22 cellular contexts compared by ENCODE assay signal in the genomic region with DNA sequence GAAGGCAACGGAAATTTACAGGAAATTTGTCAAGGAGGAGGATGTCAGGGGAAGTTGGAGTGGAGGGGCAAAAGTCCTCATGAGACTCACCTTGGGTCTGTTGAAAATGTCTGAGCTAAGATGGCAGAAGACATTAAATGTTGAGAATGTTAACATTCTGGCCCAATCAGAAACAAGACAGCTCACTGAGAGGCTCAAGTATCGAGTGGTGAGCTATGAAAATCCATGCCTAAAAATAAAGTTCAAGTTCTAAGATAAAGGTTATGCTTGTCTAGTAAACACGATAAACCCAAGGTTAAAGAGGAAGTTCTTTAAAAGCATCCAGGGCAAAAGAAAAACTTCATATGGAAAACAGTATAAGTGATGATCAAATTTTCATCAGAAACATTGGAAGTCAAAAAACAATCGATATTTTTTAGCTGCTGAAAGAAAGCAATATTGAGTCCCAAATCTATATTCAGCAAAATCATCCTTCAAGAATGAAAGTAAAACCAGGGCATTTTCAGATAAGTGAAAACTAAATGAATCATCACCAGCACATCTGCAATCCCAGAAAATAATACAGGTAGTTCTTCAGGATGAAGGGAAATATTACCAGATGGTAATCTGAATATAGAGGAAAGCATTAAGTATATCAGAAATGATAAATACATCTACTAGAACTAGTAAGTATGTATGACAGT.
"Had no signal": no experiment of that assay in that cellular context is flagged by ENCODE, and none has a peak within 500 bp of the region (broad histone marks: within the 10 kb centered on the region; RNA-seq: fewer than 3 reads in every experiment).

No MANE protein-coding gene starts in this region.

- H3K4me1 Mint-ChIP-seq: nephron had no signal

- ATAC-seq: activated naive CD4-positive, alpha-beta T cell treated with anti-CD3 and anti-CD28 coated beads, Interleukin-2, amount 50 U/mL, for 72 hours; activated T-cell treated with anti-CD3 and anti-CD28 coated beads, Interleukin-2, amount 50 U/mL, for 72 hours; gastrocnemius medialis; heart left ventricle; left lobe of liver had no signal

- H3K36me3 Mint-ChIP-seq: activated naive CD4-positive, alpha-beta T cell treated with anti-CD3 and anti-CD28 coated beads, Interleukin-2, amount 50 U/mL, for 72 hours had no signal

- H3K36me3 ChIP-seq: adrenal gland, breast epithelium, gastrocnemius medialis, heart left ventricle, spleen, tibial artery, WERI-Rb-1 had no signal

- H3K4me3 ChIP-seq: adrenal gland, breast epithelium, gastrocnemius medialis, heart left ventricle, spleen, tibial artery had no signal

- H3K4me3 Mint-ChIP-seq: activated T-cell treated with anti-CD3 and anti-CD28 coated beads, Interleukin-2, amount 50 U/mL, for 72 hours; nephron had no signal

- H3K27ac ChIP-seq: adrenal gland, breast epithelium, gastrocnemius medialis, heart left ventricle, spleen, tibial artery, WERI-Rb-1 had no signal

- DNase-seq: activated CD4-positive, alpha-beta T cell treated with anti-CD3 and anti-CD28 coated beads for 1 hour; activated CD4-positive, alpha-beta T cell treated with anti-CD3 and anti-CD28 coated beads, Interleukin-2, amount 50 U/mL, for 4 hours; activated gamma-delta T cell treated with Interleukin-2 at 50 U/mL for 16 hours; activated T-cell treated with anti-CD3 and anti-CD28 coated beads, Interleukin-2, amount 50 U/mL, for 72 hours; adrenal gland; cerebellar nuclear complex; cortex of kidney; gastrocnemius medialis; heart left ventricle; kidney; midbrain; spleen; stimulated activated CD8-positive, alpha-beta memory T cell treated with anti-CD3 and anti-CD28 coated beads, Interleukin-4, amount 100 ng/mL, for 48 hours; stimulated activated naive CD4-positive, alpha-beta T cell; substantia nigra; T1000; tibial artery; WERI-Rb-1 had no signal

- H3K27me3 ChIP-seq: adrenal gland, breast epithelium, gastrocnemius medialis, heart left ventricle, spleen, tibial artery had no signal

- H3K27ac Mint-ChIP-seq: activated naive CD4-positive, alpha-beta T cell treated with anti-CD3 and anti-CD28 coated beads, Interleukin-2, amount 50 U/mL, for 72 hours; activated T-cell treated with anti-CD3 and anti-CD28 coated beads, Interleukin-2, amount 50 U/mL, for 72 hours; nephron had no signal

- H3K9me3 ChIP-seq: adrenal gland, breast epithelium, gastrocnemius medialis, tibial artery had no signal

- H3K4me1 ChIP-seq: adrenal gland, breast epithelium, gastrocnemius medialis, heart left ventricle, spleen, tibial artery had no signal
